Comparison of ENCODE assay signal across 15 cellular contexts in the genomic region with DNA sequence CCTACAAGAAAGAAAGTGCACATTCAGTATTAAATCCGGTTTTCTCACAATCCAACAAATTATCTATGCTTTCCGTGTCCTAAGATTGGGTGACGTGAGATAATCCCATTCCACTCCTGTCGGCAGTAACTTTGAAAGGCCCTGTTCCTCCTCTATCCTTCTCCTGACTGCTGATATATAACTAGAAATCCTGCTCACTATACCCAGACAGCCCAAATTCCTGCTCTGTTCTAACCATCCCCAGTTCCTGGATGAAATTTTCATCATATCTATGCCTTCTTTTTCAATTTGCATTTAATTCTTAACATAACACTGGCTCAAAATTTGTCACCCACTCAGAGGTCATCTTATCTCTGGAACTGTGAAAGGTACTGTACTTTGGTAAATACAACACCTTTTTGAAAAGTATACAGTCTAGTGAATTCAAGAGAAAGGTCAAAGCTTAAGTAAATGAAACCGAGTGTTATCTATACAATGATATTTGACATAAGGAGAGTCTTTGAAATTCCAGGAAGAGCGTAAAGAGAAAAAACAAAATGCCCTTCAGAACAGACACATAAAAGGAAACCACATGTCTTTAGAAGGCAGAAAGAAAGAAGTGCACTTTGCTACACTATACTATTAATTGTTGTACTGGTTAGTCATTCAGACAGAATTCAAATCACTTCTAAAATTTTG.
DNase-seq lines count a peak whose midpoint lies in the region; TF ChIP-seq lines count a peak whose summit lies in the region.
"Had no signal": no experiment of that assay in that cellular context is flagged by ENCODE, and none has a peak within 500 bp of the region (broad histone marks: within the 10 kb centered on the region; RNA-seq: fewer than 3 reads in every experiment).

No MANE protein-coding gene starts in this region.

- H3K4me1 Mint-ChIP-seq in progenitor cell of endocrine pancreas (ENCODE audit: low read depth): peaks cover 22% of the 10 kb centered on the region
- H3K4me1 Mint-ChIP-seq: CD8-positive, alpha-beta memory T cell had no signal

- H3K4me3 ChIP-seq in smooth muscle cell (no peak overlapping the region), MM.1S (ENCODE audit: low read length) (no peak overlapping the region)
- H3K4me3 ChIP-seq: BLaER1 had no signal

- no peaks in the 10 kb centered on the region for H3K27me3 Mint-ChIP-seq in progenitor cell of endocrine pancreas
- H3K27me3 Mint-ChIP-seq: CD8-positive, alpha-beta memory T cell had no signal

- TF ChIP-seq CTCF in progenitor cell of endocrine pancreas (IDR thresholded peaks at IDR 0.05; ENCODE audit: unreplicated experiment) (no peak), smooth muscle cell (IDR thresholded peaks at IDR 0.05; ENCODE audit: borderline replicate concordance, insufficient read depth, poor library complexity, severe bottlenecking) (no peak), MM.1S (IDR thresholded peaks at IDR 0.05; ENCODE audit: low read length) (no peak)

- H3K9ac ChIP-seq in smooth muscle cell (ENCODE audit: low read depth): no peak overlapping the region
- no peak overlapping the region for H3K9ac ChIP-seq in MM.1S (ENCODE audit: low read length)
- H3K9ac ChIP-seq: BLaER1 had no signal

- 86% methylated on average over 6 of the region's 6 CpGs for WGBS in smooth muscle cell (ENCODE audit: low lambda C conversion rate)

- H3K27me3 ChIP-seq in smooth muscle cell (ENCODE audit: low read depth): no peaks in the 10 kb centered on the region
- H3K27me3 ChIP-seq in MM.1S (replicated peaks; ENCODE audit: insufficient read depth, low read length): no peaks in the 10 kb centered on the region
- H3K27me3 ChIP-seq: BLaER1 had no signal

- H3K9me3 Mint-ChIP-seq in progenitor cell of endocrine pancreas (ENCODE audit: low read depth): peaks cover 20% of the 10 kb centered on the region

- H3K27ac ChIP-seq in smooth muscle cell (ENCODE audit: low read depth) (no peak overlapping the region), MM.1S (ENCODE audit: low read length) (no peak overlapping the region)
- H3K27ac ChIP-seq: BLaER1 had no signal

- H3K4me3 Mint-ChIP-seq in progenitor cell of endocrine pancreas (ENCODE audit: low read depth): no peak overlapping the region
- H3K4me3 Mint-ChIP-seq: CD8-positive, alpha-beta memory T cell; HFFc6 had no signal

- H2AFZ ChIP-seq in smooth muscle cell (ENCODE audit: low read depth): no peak overlapping the region
- H2AFZ ChIP-seq in MM.1S (ENCODE audit: low read length): no peak overlapping the region

- H3K4me1 ChIP-seq in smooth muscle cell (ENCODE audit: low read depth) (no peaks in the 10 kb centered on the region), MM.1S (ENCODE audit: low read length) (no peaks in the 10 kb centered on the region)
- H3K4me1 ChIP-seq: BLaER1 had no signal

- no peak overlapping the region for H3K4me2 ChIP-seq in smooth muscle cell
- no peak overlapping the region for H3K4me2 ChIP-seq in MM.1S (ENCODE audit: low read depth, low read length)
- H3K4me2 ChIP-seq: BLaER1 had no signal

- DNase-seq in NCI-H510A treated with DMSO at 0.1 percent for 48 hours (lab: John Stamatoyannopoulos, UW) (peak; percentile 29), NCI-H510A (lab: John Stamatoyannopoulos, UW) (no peak), DMS53 (lab: John Stamatoyannopoulos, UW) (peak; percentile 85), NCI-H146 (lab: John Stamatoyannopoulos, UW) (peak; percentile 76), progenitor cell of endocrine pancreas (ENCODE audit: low spot score, unreplicated experiment) (no peak), smooth muscle cell (lab: John Stamatoyannopoulos, UW; ENCODE audit: unreplicated experiment) (no peak), MM.1S (no peak)
- DNase-seq: 8988T; AML-193; CD8-positive, alpha-beta memory T cell; DMS79; EL; HCEC 1CT; HFFc6 had no signal

- H3K36me3 ChIP-seq in smooth muscle cell (ENCODE audit: low read depth) (no peaks in the 10 kb centered on the region), MM.1S (replicated peaks; ENCODE audit: insufficient read depth, low read length) (no peaks in the 10 kb centered on the region)
- H3K36me3 ChIP-seq: BLaER1 had no signal

- H4K20me1 ChIP-seq in smooth muscle cell (ENCODE audit: low read depth): no peaks in the 10 kb centered on the region
- H4K20me1 ChIP-seq in MM.1S (ENCODE audit: insufficient read depth, low read length): no peaks in the 10 kb centered on the region
- H4K20me1 ChIP-seq: BLaER1 had no signal

- peaks cover 4% of the 10 kb centered on the region for H3K36me3 Mint-ChIP-seq in progenitor cell of endocrine pancreas (ENCODE audit: insufficient read depth)
- H3K36me3 Mint-ChIP-seq: CD8-positive, alpha-beta memory T cell had no signal

- H3K9me2 ChIP-seq in MM.1S (replicated peaks; ENCODE audit: insufficient read depth, low read length): no peaks in the 10 kb centered on the region

- no peaks in the 10 kb centered on the region for H3K9me3 ChIP-seq in smooth muscle cell (replicated peaks; ENCODE audit: low read depth)
- no peaks in the 10 kb centered on the region for H3K9me3 ChIP-seq in MM.1S (replicated peaks; ENCODE audit: insufficient read depth, low read length)

- peak overlapping the region; percentile 65 for H3K27ac Mint-ChIP-seq in progenitor cell of endocrine pancreas
- H3K27ac Mint-ChIP-seq: CD8-positive, alpha-beta memory T cell; HFFc6 had no signal

- H3K79me2 ChIP-seq in smooth muscle cell (ENCODE audit: low read depth): no peaks in the 10 kb centered on the region
- no peaks in the 10 kb centered on the region for H3K79me2 ChIP-seq in MM.1S (ENCODE audit: low read length)

- H3F3A ChIP-seq in smooth muscle cell (ENCODE audit: low read depth): no peaks in the 10 kb centered on the region
- H3F3A ChIP-seq in MM.1S (ENCODE audit: insufficient read depth, low read length): no peaks in the 10 kb centered on the region

Comparison
In these comparisons a context has a peak if more than half of its experiments do, and no peak if none do; other contexts are left out.
1. DNase-seq: peak in NCI-H510A treated with DMSO at 0.1 percent for 48 hours (single experiment), DMS53 (single experiment) and NCI-H146 (single experiment); none in NCI-H510A (single experiment), progenitor cell of endocrine pancreas (single experiment), smooth muscle cell (single experiment) and MM.1S (single experiment).